ENCODE assay signal across 1 cellular context in the genomic region with DNA sequence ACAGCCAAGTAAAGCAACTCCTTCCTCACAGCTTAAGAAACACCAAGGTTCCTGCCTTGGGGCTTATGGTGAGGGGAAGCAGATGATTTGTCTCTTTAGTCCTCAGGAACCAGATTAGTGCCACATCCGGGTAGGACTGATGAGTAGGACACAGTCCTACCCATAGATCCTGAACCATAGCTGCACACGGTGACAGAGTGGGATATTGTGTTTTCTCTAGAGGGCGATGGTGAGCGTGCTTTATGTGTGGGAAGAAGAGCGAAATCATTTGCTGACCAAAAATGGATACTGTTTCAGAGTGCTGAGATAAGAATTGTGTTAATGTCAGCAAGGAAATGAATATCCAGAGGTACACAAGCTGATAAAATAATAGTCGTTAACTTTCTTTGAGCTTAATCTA.
TF ChIP-seq lines count a peak whose summit lies in the region.

No MANE protein-coding gene starts in this region.

TF ChIP-seq in SK-N-SH treated with all-trans-retinoic acid at 6 μM for 48 hours, 23 proteins besides CTCF, POLR2A, EP300 and RAD21 (continued from another document):
- TF ChIP-seq, protein P1, sequence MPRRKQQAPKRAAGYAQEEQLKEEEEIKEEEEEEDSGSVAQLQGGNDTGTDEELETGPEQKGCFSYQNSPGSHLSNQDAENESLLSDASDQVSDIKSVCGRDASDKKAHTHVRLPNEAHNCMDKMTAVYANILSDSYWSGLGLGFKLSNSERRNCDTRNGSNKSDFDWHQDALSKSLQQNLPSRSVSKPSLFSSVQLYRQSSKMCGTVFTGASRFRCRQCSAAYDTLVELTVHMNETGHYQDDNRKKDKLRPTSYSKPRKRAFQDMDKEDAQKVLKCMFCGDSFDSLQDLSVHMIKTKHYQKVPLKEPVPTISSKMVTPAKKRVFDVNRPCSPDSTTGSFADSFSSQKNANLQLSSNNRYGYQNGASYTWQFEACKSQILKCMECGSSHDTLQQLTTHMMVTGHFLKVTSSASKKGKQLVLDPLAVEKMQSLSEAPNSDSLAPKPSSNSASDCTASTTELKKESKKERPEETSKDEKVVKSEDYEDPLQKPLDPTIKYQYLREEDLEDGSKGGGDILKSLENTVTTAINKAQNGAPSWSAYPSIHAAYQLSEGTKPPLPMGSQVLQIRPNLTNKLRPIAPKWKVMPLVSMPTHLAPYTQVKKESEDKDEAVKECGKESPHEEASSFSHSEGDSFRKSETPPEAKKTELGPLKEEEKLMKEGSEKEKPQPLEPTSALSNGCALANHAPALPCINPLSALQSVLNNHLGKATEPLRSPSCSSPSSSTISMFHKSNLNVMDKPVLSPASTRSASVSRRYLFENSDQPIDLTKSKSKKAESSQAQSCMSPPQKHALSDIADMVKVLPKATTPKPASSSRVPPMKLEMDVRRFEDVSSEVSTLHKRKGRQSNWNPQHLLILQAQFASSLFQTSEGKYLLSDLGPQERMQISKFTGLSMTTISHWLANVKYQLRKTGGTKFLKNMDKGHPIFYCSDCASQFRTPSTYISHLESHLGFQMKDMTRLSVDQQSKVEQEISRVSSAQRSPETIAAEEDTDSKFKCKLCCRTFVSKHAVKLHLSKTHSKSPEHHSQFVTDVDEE (CRISPR knock-in tag; IDR thresholded peaks at IDR 0.05): no peak
- no peak for TF ChIP-seq RARB (CRISPR knock-in tag; IDR thresholded peaks at IDR 0.05)
